20 cellular contexts compared by ENCODE assay signal in genomic region chr1:111372336-111372965, GRCh38. TPM values are rescaled to one million over a fixed set of nuclear protein-coding genes. Genes with fewer than 3 reads are reported as not detected.
DNase-seq lines count a peak whose midpoint lies in the region; ATAC-seq, FAIRE-seq and TF ChIP-seq lines count a peak whose summit lies in the region.
"Had no signal": no experiment of that assay in that cellular context is flagged by ENCODE, and none has a peak within 500 bp of the region (broad histone marks: within the 10 kb centered on the region; RNA-seq: fewer than 3 reads in every experiment).

No MANE protein-coding gene starts in this region.

- H4K8ac ChIP-seq in H1 (ENCODE audit: extremely low read depth, insufficient read depth, low read length) = no peak overlapping the region

- H2AK5ac ChIP-seq in H1 (ENCODE audit: low read depth, low read length) = no peak overlapping the region

- peak overlapping the region; percentile 75 for H2BK12ac ChIP-seq in H1 (ENCODE audit: low read depth, low read length)

- POLR2A ChIA-PET in H1 (lab: Charles Lee; ENCODE audit: partially characterized antibody) = no interaction called here

- no peak overlapping the region for H3K4me3 ChIP-seq in H1 (ENCODE audit: extremely low read depth in 1 of 4, insufficient read depth in 2 of 4, low read depth in 3 of 4, low read length in 4 of 4)
- H3K4me3 ChIP-seq: Peyer's patch had no signal

- H3K79me1 ChIP-seq in H1 (ENCODE audit: low read depth, low read length) = no peaks in the 10 kb centered on the region

- ATAC-seq in GM18517 (IDR thresholded peaks at IDR 0.05; ENCODE audit: unreplicated experiment) = no peak
- ATAC-seq in HG03460 (IDR thresholded peaks at IDR 0.05; ENCODE audit: unreplicated experiment) = no peak
- ATAC-seq: Right ventricle myocardium inferior had no signal

- H3K14ac ChIP-seq in H1 (ENCODE audit: insufficient read length) = no peak overlapping the region

- no peak overlapping the region for H2BK120ac ChIP-seq in H1 (replicated peaks; ENCODE audit: low read depth, low read length)

- no peak overlapping the region for H4K91ac ChIP-seq in H1 (replicated peaks; ENCODE audit: insufficient read length, low read length)

- TF ChIP-seq CTCF in H1 (IDR thresholded peaks at IDR 0.05; ENCODE audit: control extremely low read depth in 1 of 3, insufficient read depth in 1 of 3, low read depth in 1 of 3, low read length in 3 of 3) = no peak

- 0 out of 2 replicates have a peak overlapping the region, but pooled peaks have one; percentile 72 for H2BK15ac ChIP-seq in H1 (ENCODE audit: low read length)

- no peak for TF ChIP-seq EP300 in H1 (IDR thresholded peaks at IDR 0.05; ENCODE audit: borderline replicate concordance in 1 of 2, low read depth in 2 of 2, low read length in 2 of 2)

- no peak overlapping the region for H3K4ac ChIP-seq in H1 (replicated peaks; ENCODE audit: insufficient read length, low read depth, low read length)

- H3K27me3 ChIP-seq in H1 (replicated peaks in 1 of 4; ENCODE audit: control insufficient read depth in 3 of 4, extremely low read depth in 1 of 4, insufficient read depth in 3 of 4, low read length in 3 of 4) = no peaks in the 10 kb centered on the region
- H3K27me3 ChIP-seq: Peyer's patch had no signal

- no peak overlapping the region for H2BK20ac ChIP-seq in H1 (ENCODE audit: low read length)

- no peak overlapping the region for H3K9ac ChIP-seq in H1 (replicated peaks in 1 of 4; ENCODE audit: extremely low read depth in 1 of 4, low read depth in 3 of 4, low read length in 3 of 4)
- H3K9ac ChIP-seq: KMS-11 had no signal

- no peak overlapping the region for H4K5ac ChIP-seq in H1 (ENCODE audit: insufficient read length, low read depth, low read length)

- H3K23ac ChIP-seq in H1 (ENCODE audit: insufficient read length) = no peak overlapping the region

- 92% methylated on average over 3 of the region's 3 CpGs; no CpG with 5 or more reads in 1 of the 2 experiments for WGBS in H1 (ENCODE audit: extremely low coverage in 1 of 2, insufficient coverage in 1 of 2, insufficient read length in 1 of 2, insufficient replicate concordance in 2 of 2, low coverage in 1 of 2, low lambda C conversion rate in 2 of 2, missing lambda C conversion rate in 1 of 2), 2 experiments

- no peaks in the 10 kb centered on the region for H4K20me1 ChIP-seq in H1 (replicated peaks in 1 of 2; ENCODE audit: control insufficient read depth in 1 of 2, insufficient read depth in 2 of 2, low read length in 2 of 2)

- no peaks in the 10 kb centered on the region for H3K79me2 ChIP-seq in H1 (ENCODE audit: control insufficient read depth in 1 of 2, insufficient read depth in 2 of 2, low read length in 2 of 2)

- FAIRE-seq in H1 (lab: Jason Lieb, UNC) (no peak), frontal cortex (lab: Jason Lieb, UNC) (no peak)
- FAIRE-seq: H54 had no signal

- H3K9me3 ChIP-seq in H1 (ENCODE audit: insufficient read depth in 2 of 2, low read depth in 1 of 2, low read length in 1 of 2) = no peaks in the 10 kb centered on the region
- H3K9me3 ChIP-seq: BE2C, Peyer's patch had no signal

- H3K27ac ChIP-seq in H1 (ENCODE audit: low read depth, low read length) = no peak overlapping the region
- H3K27ac ChIP-seq: HL-60, KMS-11 had no signal

- no peak for TF ChIP-seq RAD21 in H1 (IDR thresholded peaks at IDR 0.05 in 1 of 2, conservative IDR thresholded peaks at IDR 0.05 in 1 of 2; ENCODE audit: low read depth in 2 of 2, low read length in 2 of 2)

- TF ChIP-seq POLR2A in H1 (IDR thresholded peaks at IDR 0.05; ENCODE audit: control extremely low read depth in 1 of 2, low read depth in 2 of 2, low read length in 2 of 2) = no peak

- H3K4me2 ChIP-seq in H1 (ENCODE audit: insufficient read depth in 1 of 2, low read depth in 2 of 2, low read length in 2 of 2) = no peak overlapping the region
- H3K4me2 ChIP-seq: KMS-11 had no signal

- CTCF ChIA-PET in H1 (lab: Charles Lee; ENCODE audit: partially characterized antibody) = interaction anchor here (1.3 to 1.4 kb wide), 2 partner anchors 13 to 28 kb away, joined by 4 to 6 read pairs; no protein-coding TSS in a partner anchor

- no peaks in the 10 kb centered on the region for H3K36me3 ChIP-seq in H1 (ENCODE audit: control insufficient read depth in 2 of 4, insufficient read depth in 4 of 4, low read length in 3 of 4)
- H3K36me3 ChIP-seq: BE2C, Peyer's patch had no signal

- no peak overlapping the region for H3K56ac ChIP-seq in H1 (replicated peaks; ENCODE audit: insufficient read length, low read depth, low read length)

- no peaks in the 10 kb centered on the region for H3K23me2 ChIP-seq in H1 (ENCODE audit: low read depth, low read length)

- H2AFZ ChIP-seq in H1 (ENCODE audit: low read length) = no peak overlapping the region

- peak; percentile 61 for DNase-seq in Ammon's horn (ENCODE audit: low spot score)
- DNase-seq in NCI-H2171 treated with DMSO at 0.1 percent for 48 hours (lab: John Stamatoyannopoulos, UW) = peak; percentile 32
- no peak for DNase-seq in H1 (ENCODE audit: low read depth in 1 of 2, low spot score in 2 of 2)
- peak; percentile 36 for DNase-seq in midbrain (lab: John Stamatoyannopoulos, UW)
- no peak for DNase-seq in frontal cortex (ENCODE audit: low spot score in 2 of 2)
- no peak for DNase-seq in activated T-cell treated with anti-CD3 and anti-CD28 coated beads, Interleukin-2, amount 50 U/mL, for 48 hours
- DNase-seq: BE2C; CD4-positive, alpha-beta T cell; NCI-H1417; NCI-H187; NCI-H69; NK-92 treated with Interleukin-12 subunit alpha and Interleukin-12 subunit beta, amount 100 ng/mL, for 24 hours had no signal

- H2BK5ac ChIP-seq in H1 (ENCODE audit: low read depth, low read length) = no peak overlapping the region

- H3K4me1 ChIP-seq in H1 (replicated peaks in 1 of 4; ENCODE audit: control insufficient read depth in 3 of 4, insufficient read depth in 4 of 4, low read length in 3 of 4) = no peaks in the 10 kb centered on the region
- H3K4me1 ChIP-seq: BE2C, Peyer's patch had no signal

- no peak overlapping the region; the same call in 1 of the 2 replicates for H3K18ac ChIP-seq in H1 (ENCODE audit: extremely low read depth, low read length)

TF ChIP-seq in H1, 55 proteins besides CTCF, POLR2A, EP300 and RAD21:
- no peak for TF ChIP-seq JUN (IDR thresholded peaks at IDR 0.05; ENCODE audit: low read depth, low read length)
- TF ChIP-seq USF2 (IDR thresholded peaks at IDR 0.05; ENCODE audit: low read length) = no peak
- no peak for TF ChIP-seq BRCA1 (IDR thresholded peaks at IDR 0.05; ENCODE audit: low read depth, low read length)
- TF ChIP-seq KDM1A (IDR thresholded peaks at IDR 0.05; ENCODE audit: borderline replicate concordance, low read length) = no peak
- TF ChIP-seq EZH2 (IDR thresholded peaks at IDR 0.05; ENCODE audit: low read depth, low read length, severe bottlenecking) = no peak
- TF ChIP-seq RBBP5 (IDR thresholded peaks at IDR 0.05; ENCODE audit: borderline replicate concordance, low read depth, low read length) = no peak
TF ChIP-seq in H1: peak in this region for 0.

RNA-seq across cellular contexts. Expression of gene OVGP1, which starts 55.1 kb away (rescaled TPM):
- total RNA-seq in H1 (2021; fragmentation: NEBNext Ultra II Directional; extraction: Animal tissue kit (Norgen Biotek cat#: 25700)) = 0.33 and 0.80 TPM in 2 replicates
- 1.2 and 1.7 TPM in 2 replicates for polyA plus RNA-seq in H1 (2011; rRNA removed)
- 2.2 TPM for polyA plus RNA-seq in H1 (2011; cell fraction: cytosol; rRNA removed)
- 5.6 TPM for polyA plus RNA-seq in H1 (2011; cell fraction: nucleus; rRNA removed)
- 1.1 to 2.8 TPM (median 1.5 TPM) in 4 replicates for polyA plus RNA-seq in H1 (2012, experiment 1 of 2)
- polyA plus RNA-seq in H1 (2012, experiment 2 of 2) = 0.09 TPM
- polyA plus RNA-seq in H1 (2013, experiment 1 of 2) = 0.91 TPM
- 1.0 TPM for polyA plus RNA-seq in H1 (2013, experiment 2 of 2)
- polyA minus RNA-seq in H1 (2011; rRNA and poly(A)+ RNA removed) = 0.79 and 2.7 TPM in 2 replicates
- not detected for polyA minus RNA-seq in H1 (2011; cell fraction: cytosol; rRNA and poly(A)+ RNA removed)
- polyA minus RNA-seq in H1 (2011; cell fraction: nucleus; rRNA and poly(A)+ RNA removed) = 7.1 TPM
- 0.41 TPM for total RNA-seq in frontal cortex
- total RNA-seq: A172 had no signal

Comparison
In these comparisons a context has a peak if more than half of its experiments do, and no peak if none do; other contexts are left out.
1. DNase-seq: peak in Ammon's horn (single experiment), NCI-H2171 treated with DMSO at 0.1 percent for 48 hours (single experiment) and midbrain (single experiment); none in H1 (0 of 2), frontal cortex (0 of 2) and activated T-cell treated with anti-CD3 and anti-CD28 coated beads, Interleukin-2, amount 50 U/mL, for 48 hours (0 of 2).